ENCODE assay signal across 15 cellular contexts in genomic region chr3:176739169-176739568, GRCh38.
"Had no signal": no experiment of that assay in that cellular context is flagged by ENCODE, and none has a peak within 500 bp of the region (broad histone marks: within the 10 kb centered on the region; RNA-seq: fewer than 3 reads in every experiment).

No MANE protein-coding gene starts in this region.

- H3K27ac ChIP-seq: cardiac muscle cell, epithelial cell of prostate, tibial artery had no signal

- H3K9me3 ChIP-seq: tibial artery had no signal

- H3K4me1 ChIP-seq: tibial artery had no signal

- H3K36me3 ChIP-seq: cardiac muscle cell, tibial artery had no signal

- DNase-seq: activated B cell treated with CpG ODN at 0.5 μM for 24 hours; activated CD4-positive, alpha-beta memory T cell treated with anti-CD3 and anti-CD28 coated beads for 36 hours; activated CD4-positive, alpha-beta T cell treated with anti-CD3 and anti-CD28 coated beads for 4 hours; activated gamma-delta T cell treated with Interleukin-2 at 50 U/mL for 16 hours; activated T-cell treated with anti-CD3 and anti-CD28 coated beads for 4 hours; dermis blood vessel endothelial cell; effector memory CD8-positive, alpha-beta T cell; foreskin melanocyte; head of caudate nucleus; stimulated activated naive CD8-positive, alpha-beta T cell treated with anti-CD3 and anti-CD28 coated beads, Interleukin-15, Interleukin-2, amounts not matched to agents 100 U/mL and 50 U/mL, for 24 hours; substantia nigra; SW 1271; tibial artery had no signal

- H3K27me3 ChIP-seq: cardiac muscle cell, tibial artery had no signal

- H3K4me3 ChIP-seq: cardiac muscle cell, tibial artery had no signal
